ENCODE assay signal across 1 cellular context in the genomic region with DNA sequence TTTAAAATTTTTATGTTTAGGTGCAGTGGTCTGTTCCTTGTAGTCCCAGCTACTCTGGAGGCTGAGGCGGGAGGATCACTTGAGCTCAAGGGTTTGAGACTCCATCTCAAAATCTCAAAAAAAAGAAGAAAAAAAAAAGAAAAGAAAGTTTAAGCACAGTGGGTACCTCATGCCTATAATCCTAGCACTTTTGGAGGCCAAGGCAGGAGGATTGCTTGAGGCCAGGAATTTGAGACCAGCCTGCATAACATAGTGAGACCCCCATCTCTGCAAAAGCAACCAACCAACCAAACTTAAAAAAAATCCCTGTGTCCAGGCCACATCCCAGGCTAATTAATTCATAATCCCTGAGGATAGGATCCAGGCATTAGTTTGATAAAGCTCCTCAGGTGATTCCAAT.
TF ChIP-seq lines count a peak whose summit lies in the region.

No MANE protein-coding gene starts in this region.

TF ChIP-seq in HepG2, 621 proteins besides CTCF, POLR2A, EP300 and RAD21:
- TF ChIP-seq STAT5B (CRISPR knock-in tag; IDR thresholded peaks at IDR 0.05) (no peak), ZFP1 (CRISPR knock-in tag; IDR thresholded peaks at IDR 0.05) (0 out of 2 replicates have a peak, but pooled peaks have one; percentile 2), ZBTB42 (CRISPR knock-in tag; IDR thresholded peaks at IDR 0.05) (0 out of 2 replicates have a peak, but pooled peaks have one; percentile 25), PHF20 (CRISPR knock-in tag; IDR thresholded peaks at IDR 0.05) (0 out of 2 replicates have a peak, but pooled peaks have one; percentile 2), ARNTL (CRISPR knock-in tag; IDR thresholded peaks at IDR 0.05) (no peak)
- TF ChIP-seq, protein P1, sequence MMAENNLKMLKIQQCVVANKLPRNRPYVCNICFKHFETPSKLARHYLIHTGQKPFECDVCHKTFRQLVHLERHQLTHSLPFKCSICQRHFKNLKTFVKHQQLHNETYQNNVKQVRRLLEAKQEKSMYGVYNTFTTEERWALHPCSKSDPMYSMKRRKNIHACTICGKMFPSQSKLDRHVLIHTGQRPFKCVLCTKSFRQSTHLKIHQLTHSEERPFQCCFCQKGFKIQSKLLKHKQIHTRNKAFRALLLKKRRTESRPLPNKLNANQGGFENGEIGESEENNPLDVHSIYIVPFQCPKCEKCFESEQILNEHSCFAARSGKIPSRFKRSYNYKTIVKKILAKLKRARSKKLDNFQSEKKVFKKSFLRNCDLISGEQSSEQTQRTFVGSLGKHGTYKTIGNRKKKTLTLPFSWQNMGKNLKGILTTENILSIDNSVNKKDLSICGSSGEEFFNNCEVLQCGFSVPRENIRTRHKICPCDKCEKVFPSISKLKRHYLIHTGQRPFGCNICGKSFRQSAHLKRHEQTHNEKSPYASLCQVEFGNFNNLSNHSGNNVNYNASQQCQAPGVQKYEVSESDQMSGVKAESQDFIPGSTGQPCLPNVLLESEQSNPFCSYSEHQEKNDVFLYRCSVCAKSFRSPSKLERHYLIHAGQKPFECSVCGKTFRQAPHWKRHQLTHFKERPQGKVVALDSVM (CRISPR knock-in tag; IDR thresholded peaks at IDR 0.05) = peak; percentile 90
